Comparison of ENCODE assay signal across 1 cellular context in genomic region chr3:25751691-25752090, GRCh38.
TF ChIP-seq lines count a peak whose summit lies in the region.

No MANE protein-coding gene starts in this region.

TF ChIP-seq in GM23338, 12 proteins besides CTCF, POLR2A, EP300 and RAD21 (continued from another document):
- TF ChIP-seq ZNF462 (CRISPR knock-in tag; IDR thresholded peaks at IDR 0.05) (no peak), EZH2 (IDR thresholded peaks at IDR 0.05; ENCODE audit: low read depth, unreplicated experiment) (no peak), NANOG (IDR thresholded peaks at IDR 0.05; ENCODE audit: borderline replicate concordance) (no peak), POLR2AphosphoS5 (IDR thresholded peaks at IDR 0.05; ENCODE audit: low read depth) (no peak), ETS1 (IDR thresholded peaks at IDR 0.05) (no peak), ZNF114 (CRISPR knock-in tag; IDR thresholded peaks at IDR 0.05) (no peak), CREB1 (CRISPR knock-in tag; IDR thresholded peaks at IDR 0.05; ENCODE audit: low read depth) (no peak), EZH2phosphoT487 (IDR thresholded peaks at IDR 0.05; ENCODE audit: unreplicated experiment) (no peak), JUNB (IDR thresholded peaks at IDR 0.05; ENCODE audit: unreplicated experiment) (no peak)
